Comparison of ENCODE assay signal across 8 cellular contexts in genomic region chr4:77156912-77157858, GRCh38. TPM values are rescaled to one million over a fixed set of nuclear protein-coding genes. Genes with fewer than 3 reads are reported as not detected.
DNase-seq lines count a peak whose midpoint lies in the region; ATAC-seq and TF ChIP-seq lines count a peak whose summit lies in the region.

A gene with protein sequence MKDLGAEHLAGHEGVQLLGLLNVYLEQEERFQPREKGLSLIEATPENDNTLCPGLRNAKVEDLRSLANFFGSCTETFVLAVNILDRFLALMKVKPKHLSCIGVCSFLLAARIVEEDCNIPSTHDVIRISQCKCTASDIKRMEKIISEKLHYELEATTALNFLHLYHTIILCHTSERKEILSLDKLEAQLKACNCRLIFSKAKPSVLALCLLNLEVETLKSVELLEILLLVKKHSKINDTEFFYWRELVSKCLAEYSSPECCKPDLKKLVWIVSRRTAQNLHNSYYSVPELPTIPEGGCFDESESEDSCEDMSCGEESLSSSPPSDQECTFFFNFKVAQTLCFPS (plus strand): TSS chr4:77157207. CDS start chr4:77158533, 1,326 bp downstream.

- peaks cover 3% of the 10 kb centered on the region for H4K20me1 ChIP-seq in osteoblast (ENCODE audit: insufficient read depth, low read length)

- H3K9me3 ChIP-seq in osteoblast (ENCODE audit: low read depth, low read length) (no peaks in the 10 kb centered on the region), testis (no peaks in the 10 kb centered on the region)

- H3K36me3 ChIP-seq in osteoblast (ENCODE audit: insufficient read depth, low read length) (peaks cover 30% of the 10 kb centered on the region), testis (ENCODE audit: low read depth, missing control alignments) (no peaks in the 10 kb centered on the region)

- peak within 1 kb of the TSS; percentile 96 for H3K4me3 ChIP-seq in osteoblast (ENCODE audit: insufficient read depth, low read length)
- H3K4me3 ChIP-seq in testis = peak within 1 kb of the TSS; percentile 87 to 96

- in situ Hi-C loops in SK-MEL-5 (cut with HindIII; ENCODE audit: low pct_unique_long_range_greater_than_20kb, low sequenced_read_pairs) = no loop called here

- ATAC-seq in GM21723 (IDR thresholded peaks at IDR 0.05; ENCODE audit: unreplicated experiment) = peak; percentile 24

- H3K4me1 ChIP-seq in osteoblast (ENCODE audit: insufficient read depth, low read length) = peaks cover 20% of the 10 kb centered on the region
- peaks cover 6% of the 10 kb centered on the region for H3K4me1 ChIP-seq in testis

- H3K27me3 ChIP-seq in osteoblast (ENCODE audit: insufficient read depth, low read length) = peaks cover 33% of the 10 kb centered on the region
- H3K27me3 ChIP-seq in testis = no peaks in the 10 kb centered on the region

- intact Hi-C loops in testis (cut with DNase I; ENCODE audit: low total_unique reads) = no loop called here

- peak; percentile 96 for DNase-seq in DMS53 (lab: John Stamatoyannopoulos, UW)
- peak; percentile 94 to 96 for DNase-seq in Kasumi-1 (lab: John Stamatoyannopoulos, UW)
- DNase-seq in SK-MEL-5 (ENCODE audit: low read depth, low spot score) = peak; percentile 23
- peak; percentile 82 for DNase-seq in activated naive CD4-positive, alpha-beta T cell treated with Interleukin-2 at 50 U/mL for 16 hours
- DNase-seq in germinal center (ENCODE audit: low spot score) = peak; percentile 77
- DNase-seq in osteoblast (ENCODE audit: insufficient read length, low spot score, missing footprints) = peak; percentile 60
- DNase-seq in testis = peak; percentile 93

- TF ChIP-seq CTCF in osteoblast (IDR thresholded peaks at IDR 0.05; ENCODE audit: extremely low read depth, low read depth, low read length) (no peak), testis (IDR thresholded peaks at IDR 0.05) (peak in 1 of 3 experiments; percentile 34)

- H3K27ac ChIP-seq in osteoblast (ENCODE audit: low read depth, low read length) (peak within 1 kb of the TSS; percentile 91), testis (peak within 1 kb of the TSS; percentile 95 to 96)

- peak within 1 kb of the TSS; percentile 99 for H2AFZ ChIP-seq in osteoblast (ENCODE audit: low read length)

- peak within 1 kb of the TSS; percentile 98 for H3K4me2 ChIP-seq in osteoblast (ENCODE audit: insufficient read depth, low read length)

- WGBS in testis, 2 donors = 0% methylated on average over 30 to 81 of the region's 94 CpGs

- peak; percentile 9 for TF ChIP-seq POLR2A in testis (IDR thresholded peaks at IDR 0.05)

- H3K79me2 ChIP-seq in osteoblast (ENCODE audit: insufficient read depth, low read length) = peaks cover 7% of the 10 kb centered on the region

RNA-seq across cellular contexts. Expression of the gene that starts here (rescaled TPM):
- total RNA-seq in SK-MEL-5 (2014; rRNA removed; shearing (Covaris generic)) = 21.6 and 23.6 TPM in 2 replicates
- 15.3 and 19.4 TPM in 2 replicates for polyA plus RNA-seq in SK-MEL-5 (2015; cell fraction: cytosol; rRNA removed)
- 20.1 and 24.2 TPM in 2 replicates for polyA plus RNA-seq in SK-MEL-5 (2015; cell fraction: nucleus; rRNA removed)
- total RNA-seq in osteoblast (45.4 and 49.2 TPM in 2 replicates), testis (10 to 100 TPM; 14.4 to 19.5 TPM)
- 20.8 TPM for polyA plus RNA-seq in testis (ENCODE audit: insufficient read depth, low read depth, low replicate concordance)

Comparison
In these comparisons a context has a peak if more than half of its experiments do, and no peak if none do; other contexts are left out.
1. Peak in every context shown above with its lines: DNase-seq, ATAC-seq, H3K4me3 ChIP-seq and H3K27ac ChIP-seq.
2. DNase-seq: peak in every context shown above with its lines; median percentile 96 in DMS53; 95 in Kasumi-1; 93 in testis; 82 in activated naive CD4-positive, alpha-beta T cell treated with Interleukin-2 at 50 U/mL for 16 hours; 77 in germinal center; 60 in osteoblast; 23 in SK-MEL-5.